ENCODE assay signal across 10 cellular contexts in genomic region chr6:28250747-28251146, GRCh38. TPM values are rescaled to one million over a fixed set of nuclear protein-coding genes. Genes with fewer than 3 reads are reported as not detected.
DNase-seq lines count a peak whose midpoint lies in the region; ATAC-seq and TF ChIP-seq lines count a peak whose summit lies in the region.
"Had no signal": no experiment of that assay in that cellular context is flagged by ENCODE, and none has a peak within 500 bp of the region (broad histone marks: within the 10 kb centered on the region; RNA-seq: fewer than 3 reads in every experiment).

No MANE protein-coding gene starts in this region.

- H3K4me3 Mint-ChIP-seq in Caco-2 (ENCODE audit: unreplicated experiment) (peak overlapping the region; percentile 95), osteocyte (ENCODE audit: unreplicated experiment) (peak overlapping the region; percentile 71)
- H3K4me3 Mint-ChIP-seq in effector memory CD8-positive, alpha-beta T cell, result peak overlapping the region; percentile 31 to 59

- no peaks in the 10 kb centered on the region for H3F3A ChIP-seq in MM.1S (ENCODE audit: insufficient read depth, low read length)

- TF ChIP-seq CTCF in Caco-2 (IDR thresholded peaks at IDR 0.05; ENCODE audit: insufficient read depth in 1 of 2, low read depth in 1 of 2, low read length in 1 of 2, severe bottlenecking in 1 of 2, unreplicated experiment in 1 of 2) (no peak), MM.1S (IDR thresholded peaks at IDR 0.05; ENCODE audit: low read length) (no peak), osteocyte (IDR thresholded peaks at IDR 0.05) (no peak)

- intact Hi-C loops in Caco-2 (cut with micrococcal nuclease; ENCODE audit: unreplicated experiment), result no loop called here

- H3K9me3 Mint-ChIP-seq in Caco-2 (ENCODE audit: unreplicated experiment) (no peaks in the 10 kb centered on the region), osteocyte (ENCODE audit: unreplicated experiment) (no peaks in the 10 kb centered on the region)
- H3K9me3 Mint-ChIP-seq in effector memory CD8-positive, alpha-beta T cell, result peaks cover 0 to 8% of the 10 kb centered on the region in 2 donors

- no peak for ATAC-seq in effector memory CD8-positive, alpha-beta T cell (replicated peaks)
- ATAC-seq in GM18505 (IDR thresholded peaks at IDR 0.05; ENCODE audit: unreplicated experiment) (no peak), HG03039 (IDR thresholded peaks at IDR 0.05; ENCODE audit: unreplicated experiment) (no peak)

- H3K4me1 Mint-ChIP-seq in Caco-2 (ENCODE audit: low read depth, unreplicated experiment) (peaks cover 8% of the 10 kb centered on the region), osteocyte (ENCODE audit: unreplicated experiment) (peaks cover 21% of the 10 kb centered on the region)
- H3K4me1 Mint-ChIP-seq in effector memory CD8-positive, alpha-beta T cell (ENCODE audit: low read depth in 2 of 2), result peaks cover 22 to 40% of the 10 kb centered on the region in 2 donors

- H3K27ac ChIP-seq in MM.1S (ENCODE audit: low read length), result no peak overlapping the region

- H3K9ac ChIP-seq in MM.1S (ENCODE audit: low read length), result no peak overlapping the region

- peak overlapping the region; percentile 94; the same call in 1 of the 2 replicates for H3K4me2 ChIP-seq in MM.1S (ENCODE audit: low read depth, low read length)

- no peak for DNase-seq in Caco-2
- no peak for DNase-seq in MM.1S
- no peak for DNase-seq in effector memory CD8-positive, alpha-beta T cell
- DNase-seq in osteocyte (ENCODE audit: extremely low spot score, unreplicated experiment), result no peak
- DNase-seq in NCI-H1417 (lab: John Stamatoyannopoulos, UW), result no peak
- DNase-seq in activated CD8-positive, alpha-beta memory T cell treated with anti-CD3 and anti-CD28 coated beads for 24 hours, result no peak
- DNase-seq: activated CD4-positive, alpha-beta T cell treated with anti-CD3 and anti-CD28 coated beads for 4 hours; NCI-H2081 treated with DMSO at 0.1 percent for 48 hours had no signal

- no peaks in the 10 kb centered on the region for H3K9me3 ChIP-seq in Caco-2
- no peaks in the 10 kb centered on the region for H3K9me3 ChIP-seq in MM.1S (replicated peaks; ENCODE audit: insufficient read depth, low read length)

- TF ChIP-seq POLR2A in GM18505 (IDR thresholded peaks at IDR 0.05; ENCODE audit: borderline replicate concordance, extremely low read depth, insufficient read depth, insufficient read length), result no peak

- H3K4me3 ChIP-seq in Caco-2 (ENCODE audit: low read depth, low read length) (peak overlapping the region; percentile 71), MM.1S (ENCODE audit: low read length) (no peak overlapping the region)

- peaks cover 4% of the 10 kb centered on the region; the same call in 1 of the 2 replicates for H3K4me1 ChIP-seq in Caco-2
- H3K4me1 ChIP-seq in MM.1S (ENCODE audit: low read length), result peaks cover 12% of the 10 kb centered on the region

- POLR2A ChIA-PET in Caco-2 (lab: Charles Lee), result no interaction called here

- 0 out of 2 replicates have a peak, but pooled peaks cover 5% of the 10 kb centered on the region for H3K79me2 ChIP-seq in MM.1S (ENCODE audit: low read length)

- H3K27me3 ChIP-seq in Caco-2 (replicated peaks; ENCODE audit: control insufficient read depth, insufficient read depth, low read length) (no peaks in the 10 kb centered on the region), MM.1S (replicated peaks; ENCODE audit: insufficient read depth, low read length) (no peaks in the 10 kb centered on the region)

- no peaks in the 10 kb centered on the region for H4K20me1 ChIP-seq in MM.1S (ENCODE audit: insufficient read depth, low read length)

- CTCF ChIA-PET in Caco-2 (lab: Charles Lee), result no interaction called here

- H3K36me3 Mint-ChIP-seq in Caco-2 (ENCODE audit: insufficient read depth, unreplicated experiment), result peaks cover 28% of the 10 kb centered on the region
- peaks cover 21% of the 10 kb centered on the region for H3K36me3 Mint-ChIP-seq in effector memory CD8-positive, alpha-beta T cell (ENCODE audit: insufficient read depth)
- H3K36me3 Mint-ChIP-seq in osteocyte (ENCODE audit: unreplicated experiment), result peaks cover 24% of the 10 kb centered on the region

- no TSS peak for BruUV-seq in Caco-2 (replicated peaks; lab: Mats Ljungman, UMichigan)

- H3K27me3 Mint-ChIP-seq in Caco-2 (ENCODE audit: insufficient read depth, unreplicated experiment), result no peaks in the 10 kb centered on the region
- H3K27me3 Mint-ChIP-seq in effector memory CD8-positive, alpha-beta T cell, result no peaks in the 10 kb centered on the region
- no peaks in the 10 kb centered on the region for H3K27me3 Mint-ChIP-seq in osteocyte (ENCODE audit: unreplicated experiment)

- H2AFZ ChIP-seq in MM.1S (ENCODE audit: low read length), result no peak overlapping the region

- H3K36me3 ChIP-seq in Caco-2 (ENCODE audit: control insufficient read depth, insufficient read depth, low read length), result no peaks in the 10 kb centered on the region
- no peaks in the 10 kb centered on the region; the same call in 1 of the 2 replicates for H3K36me3 ChIP-seq in MM.1S (replicated peaks; ENCODE audit: insufficient read depth, low read length)

- no peaks in the 10 kb centered on the region for H3K9me2 ChIP-seq in MM.1S (replicated peaks; ENCODE audit: insufficient read depth, low read length)

- no peak overlapping the region for H3K27ac Mint-ChIP-seq in Caco-2 (ENCODE audit: unreplicated experiment)
- peak overlapping the region in 1 of 2 donors; percentile 77 for H3K27ac Mint-ChIP-seq in effector memory CD8-positive, alpha-beta T cell
- no peak overlapping the region for H3K27ac Mint-ChIP-seq in osteocyte (ENCODE audit: unreplicated experiment)

RNA-seq across cellular contexts. Expression of gene ZKSCAN4, which starts 1.3 kb away (rescaled TPM):
- total RNA-seq in Caco-2 (2022) (5.0 and 5.5 TPM in 2 replicates), osteocyte (7.2 and 8.0 TPM in 2 replicates)

RNA-seq across cellular contexts. Expression of gene NKAPL, which starts 8.3 kb away (rescaled TPM):
- total RNA-seq in Caco-2 (2022), result not detected in 2 replicates
- not detected in 2 replicates for total RNA-seq in osteocyte

RNA-seq across cellular contexts. Expression of gene ZSCAN26, which starts 16.2 kb away (rescaled TPM):
- total RNA-seq in Caco-2 (2022) (7.2 and 7.8 TPM in 2 replicates), osteocyte (17.5 and 19.8 TPM in 2 replicates)

RNA-seq across cellular contexts. Expression of gene ZSCAN9, which starts 25.7 kb away (rescaled TPM):
- total RNA-seq in Caco-2 (2022) (13.7 and 13.9 TPM in 2 replicates), osteocyte (14.9 and 16.7 TPM in 2 replicates)

RNA-seq across cellular contexts. Expression of gene PGBD1, which starts 30.6 kb away (rescaled TPM):
- 3.6 and 3.8 TPM in 2 replicates for total RNA-seq in Caco-2 (2022)
- total RNA-seq in osteocyte, result 7.6 and 7.8 TPM in 2 replicates

Comparison
In these comparisons a context has a peak if more than half of its experiments do, and no peak if none do; other contexts are left out.
1. H3K4me3 Mint-ChIP-seq: peak in every context shown above with its lines; median percentile 95 in Caco-2; 71 in osteocyte; 45 in effector memory CD8-positive, alpha-beta T cell.